In genomic region chr2:88016086-88016947, GRCh38 we compare ENCODE assay signal across 7 cellular contexts. TPM values are rescaled to one million over a fixed set of nuclear protein-coding genes. Genes with fewer than 3 reads are reported as not detected.
DNase-seq lines count a peak whose midpoint lies in the region; ATAC-seq and TF ChIP-seq lines count a peak whose summit lies in the region.

RNU2-63P (minus strand) TSS chr2:88016547.

- POLR2A ChIA-PET in WTC11 (lab: Charles Lee), result interaction anchor here (0.6 to 1.1 kb wide), 4 partner anchors 16 to 224 kb away, joined by 3 to 5 read pairs (median 4); no protein-coding TSS in a partner anchor

- TF ChIP-seq CTCF in WTC11 (IDR thresholded peaks at IDR 0.05), result no peak

- H3K27me3 Mint-ChIP-seq in WTC11 (ENCODE audit: low read depth), result no peaks in the 10 kb centered on the region; the same call in 1 of the 2 replicates

- peak within 1 kb of the TSS; percentile 95 for H3K27ac ChIP-seq in caudate nucleus (ENCODE audit: low read depth, low read length)

- no peaks in the 10 kb centered on the region for H3K36me3 Mint-ChIP-seq in WTC11

- H3K9me3 Mint-ChIP-seq in WTC11, result no peaks in the 10 kb centered on the region

- CTCF ChIA-PET in WTC11 (lab: Charles Lee), result interaction anchor here (1.4 to 3.8 kb wide), 2 partner anchors 14 to 44 kb away, joined by 7 to 13 read pairs; no protein-coding TSS in a partner anchor

- H3K4me3 Mint-ChIP-seq in WTC11, result peak within 1 kb of the TSS; percentile 95

- H3K4me1 Mint-ChIP-seq in WTC11, result peaks cover 39% of the 10 kb centered on the region

- H3K27ac Mint-ChIP-seq in WTC11, result peak within 1 kb of the TSS; percentile 100

- DNase-seq in NCI-H2107 (lab: John Stamatoyannopoulos, UW), result peak; percentile 44
- peak; percentile 73 for DNase-seq in WTC11 (ENCODE audit: low spot score)
- DNase-seq in caudate nucleus (lab: John Stamatoyannopoulos, UW), result peak in 59 of 61 donors; percentile 24 to 86 (median 68)
- peak; percentile 90 for DNase-seq in islet precursor cell
- DNase-seq in stimulated activated CD4-positive, alpha-beta T cell treated with anti-CD3 and anti-CD28 coated beads, Interleukin-12 subunit alpha, Interleukin-12 subunit beta, amount 100 ng/mL, for 4 hours, result peak; percentile 75

- ATAC-seq in GM18508 (IDR thresholded peaks at IDR 0.05; ENCODE audit: insufficient read depth, unreplicated experiment), result peak; percentile 73
- ATAC-seq in HG02981 (IDR thresholded peaks at IDR 0.05; ENCODE audit: unreplicated experiment), result peak; percentile 79
- ATAC-seq in WTC11, result peak; percentile 84

TF ChIP-seq in WTC11, 78 proteins besides CTCF, POLR2A, EP300 and RAD21 (continues in another document):
- TF ChIP-seq ATF6 (CRISPR knock-in tag; IDR thresholded peaks at IDR 0.05) (no peak), MLX (CRISPR knock-in tag; IDR thresholded peaks at IDR 0.05) (peak; percentile 88; the same call in 1 of the 2 replicates), FOXJ3 (CRISPR knock-in tag; IDR thresholded peaks at IDR 0.05; ENCODE audit: borderline replicate concordance) (peak; percentile 57; the same call in 1 of the 2 replicates), PRRX2 (CRISPR knock-in tag; IDR thresholded peaks at IDR 0.05) (peak; percentile 96), HMGA2 (CRISPR knock-in tag; IDR thresholded peaks at IDR 0.05) (no peak), ZNF532 (CRISPR knock-in tag; IDR thresholded peaks at IDR 0.05; ENCODE audit: borderline replicate concordance) (peak; percentile 94), IRF1 (CRISPR knock-in tag; IDR thresholded peaks at IDR 0.05) (peak; percentile 59; the same call in 1 of the 2 replicates), ZNF416 (CRISPR knock-in tag; IDR thresholded peaks at IDR 0.05) (peak; percentile 96), ZNF423 (CRISPR knock-in tag; IDR thresholded peaks at IDR 0.05) (no peak), E2F5 (CRISPR knock-in tag; IDR thresholded peaks at IDR 0.05) (no peak), ZNF671 (CRISPR knock-in tag; IDR thresholded peaks at IDR 0.05) (peak; percentile 97), AR (CRISPR knock-in tag; IDR thresholded peaks at IDR 0.05) (peak; percentile 97), ERG (CRISPR knock-in tag; IDR thresholded peaks at IDR 0.05) (peak; percentile 96), ETV6 (CRISPR knock-in tag; IDR thresholded peaks at IDR 0.05) (peak; percentile 70)

RNA-seq across cellular contexts. Expression of gene RNU2-63P, which starts in this region (rescaled TPM):
- 2.5 to 7.7 TPM (median 5.2 TPM) in 3 replicates for total RNA-seq in WTC11 (2021)

Comparison
In these comparisons a context has a peak if more than half of its experiments do, and no peak if none do; other contexts are left out.
1. Peak in every context shown above with its lines: DNase-seq, ATAC-seq and H3K27ac ChIP-seq.